Comparison of ENCODE assay signal across 23 cellular contexts in the genomic region with DNA sequence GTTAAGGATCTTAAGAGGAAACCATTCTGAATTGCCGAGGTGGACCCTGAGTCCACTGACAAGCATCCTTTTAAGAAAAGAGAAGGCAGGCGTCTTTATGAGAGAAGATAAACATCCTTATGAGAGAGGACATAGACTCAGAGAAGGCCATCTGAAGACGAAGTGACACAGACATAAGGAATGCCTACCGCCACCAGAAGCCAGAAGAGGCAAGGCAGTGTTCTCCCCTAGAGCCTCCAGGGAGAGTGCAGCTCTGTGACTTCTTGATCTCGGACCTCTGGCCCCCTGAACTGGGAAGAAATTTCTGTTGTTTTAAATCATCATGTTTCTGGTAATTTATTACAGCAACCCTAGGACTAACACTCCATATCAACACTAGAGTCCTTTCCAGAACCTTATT.
"Had no signal": no experiment of that assay in that cellular context is flagged by ENCODE, and none has a peak within 500 bp of the region (broad histone marks: within the 10 kb centered on the region; RNA-seq: fewer than 3 reads in every experiment).

No MANE protein-coding gene starts in this region.

- DNase-seq: activated CD4-positive, alpha-beta memory T cell treated with anti-CD3 and anti-CD28 coated beads, Interleukin-2, amount 10 ng/mL, durations not matched to agents 7 days and 5 days; activated CD4-positive, alpha-beta T cell treated with anti-CD3 and anti-CD28 coated beads for 36 hours; activated CD4-positive, alpha-beta T cell treated with anti-CD3 and anti-CD28 coated beads, Interleukin-2, amount 50 U/mL, for 1 hour; activated CD4-positive, CD25-positive, alpha-beta regulatory T cell; activated gamma-delta T cell treated with Interleukin-2 at 50 U/mL for 16 hours; activated naive CD4-positive, alpha-beta T cell treated with anti-CD3 and anti-CD28 coated beads, Interleukin-2, amount 50 U/mL, for 16 hours; activated naive CD8-positive, alpha-beta T cell treated with anti-CD3 and anti-CD28 coated beads, Interleukin-2, amount 10 ng/mL, durations not matched to agents 7 days and 5 days; activated T-cell treated with anti-CD3 and anti-CD28 coated beads, Interleukin-2, amount 50 U/mL, for 72 hours; anterior cingulate cortex; cerebellar nuclear complex; MM.1S; NCI-H1105 treated with DMSO at 0.1 percent for 48 hours; NCI-H1436 treated with DMSO at 0.1 percent for 48 hours; NCI-H187; NCI-H2081; NCI-H524; Peyer's patch; SHP77; T-helper 17 cell; T-helper 9 cell had no signal

- H3K27ac ChIP-seq: adrenal gland, Peyer's patch, SJSA1, VCaP had no signal

- H3K9me3 ChIP-seq: adrenal gland, Peyer's patch, SJSA1 had no signal

- H3K27me3 ChIP-seq: adrenal gland, Peyer's patch had no signal

- H3K36me3 ChIP-seq: adrenal gland, Peyer's patch, SJSA1 had no signal

- H3K4me3 ChIP-seq: adrenal gland, Peyer's patch, SJSA1 had no signal

- ATAC-seq: activated CD4-positive, alpha-beta T cell treated with anti-CD3 and anti-CD28 coated beads for 36 hours; activated T-cell treated with anti-CD3 and anti-CD28 coated beads, Interleukin-2, amount 50 U/mL, for 72 hours; T-helper 17 cell had no signal

- H3K4me1 ChIP-seq: adrenal gland, Peyer's patch, SJSA1 had no signal
